In genomic region chr14:60723218-60724079, GRCh38 we compare ENCODE assay signal across 8 cellular contexts. TPM values are rescaled to one million over a fixed set of nuclear protein-coding genes. Genes with fewer than 3 reads are reported as not detected.
A peak's percentile ranks its signal among the peaks of the same experiment; 100 is the strongest.
DNase-seq lines count a peak whose midpoint lies in the region; ATAC-seq and TF ChIP-seq lines count a peak whose summit lies in the region.

No MANE protein-coding gene starts in this region.

- H3K27me3 ChIP-seq in WERI-Rb-1 (ENCODE audit: insufficient read depth, low read depth, severe bottlenecking) (no peaks in the 10 kb centered on the region), ectodermal cell (ENCODE audit: control insufficient read depth, insufficient read depth, low read length, poor library complexity, severe bottlenecking) (no peaks in the 10 kb centered on the region), mesenchymal stem cell (ENCODE audit: control insufficient read depth in 1 of 2, insufficient read depth in 1 of 2, low read length in 2 of 2) (peaks cover 0 to 5% of the 10 kb centered on the region in 2 experiments)

- H3K4me2 ChIP-seq in mesenchymal stem cell (ENCODE audit: low read length, poor library complexity, severe bottlenecking), result peak overlapping the region; percentile 90

- peak; percentile 35 for ATAC-seq in GM19372 (IDR thresholded peaks at IDR 0.05; ENCODE audit: low read depth, unreplicated experiment)

- no peak overlapping the region for H2AK5ac ChIP-seq in mesenchymal stem cell (ENCODE audit: low read length, severe bottlenecking)

- H3K9ac ChIP-seq in mesenchymal stem cell (ENCODE audit: low read length), result peak overlapping the region; percentile 95

- H3K18ac ChIP-seq in mesenchymal stem cell (ENCODE audit: low read depth in 1 of 2, low read length in 2 of 2), result peak overlapping the region; percentile 67 to 93

- H3K4me3 ChIP-seq in Jurkat, Clone E6-1 (ENCODE audit: low read length), result peak overlapping the region; percentile 53
- peak overlapping the region; percentile 93 for H3K4me3 ChIP-seq in WERI-Rb-1 (ENCODE audit: low read depth, low read length)
- H3K4me3 ChIP-seq in ectodermal cell (ENCODE audit: insufficient read depth, low read depth, low read length), result peak overlapping the region; percentile 54
- H3K4me3 ChIP-seq in mesenchymal stem cell (ENCODE audit: insufficient read depth in 1 of 2, low read depth in 1 of 2, low read length in 2 of 2), result peak overlapping the region; percentile 92

- peak overlapping the region in 1 of 2 experiments; percentile 57 for H2BK12ac ChIP-seq in mesenchymal stem cell (ENCODE audit: low read length in 2 of 2)

- H4K91ac ChIP-seq in mesenchymal stem cell (ENCODE audit: low read length), result peak overlapping the region; percentile 54

- H2AFZ ChIP-seq in mesenchymal stem cell (ENCODE audit: low read depth, low read length), result peak overlapping the region; percentile 83

- H4K8ac ChIP-seq in mesenchymal stem cell (ENCODE audit: low read length), result peak overlapping the region; percentile 47

- H3K23ac ChIP-seq in mesenchymal stem cell (ENCODE audit: low read length in 2 of 2), result peak overlapping the region in 1 of 2 experiments; percentile 66

- H3K27ac ChIP-seq in WERI-Rb-1 (peak overlapping the region; percentile 75), ectodermal cell (ENCODE audit: insufficient read depth, low read depth, low read length, poor library complexity, severe bottlenecking) (peak overlapping the region; percentile 82), mesenchymal stem cell (ENCODE audit: low read length, poor library complexity, severe bottlenecking) (peak overlapping the region; percentile 88), substantia nigra (ENCODE audit: low read depth, low read length, poor library complexity, severe bottlenecking) (peak overlapping the region; percentile 26)

- peak overlapping the region; percentile 12 for H2BK120ac ChIP-seq in mesenchymal stem cell (ENCODE audit: low read depth, low read length)

- H3K9me3 ChIP-seq in WERI-Rb-1 (ENCODE audit: severe bottlenecking) (peaks cover 2% of the 10 kb centered on the region), ectodermal cell (ENCODE audit: control insufficient read depth, low read length) (no peaks in the 10 kb centered on the region), mesenchymal stem cell (ENCODE audit: control insufficient read depth, low read length) (no peaks in the 10 kb centered on the region)

- H3K79me1 ChIP-seq in mesenchymal stem cell (replicated peaks; ENCODE audit: low read length, poor library complexity, severe bottlenecking), result peaks cover 12% of the 10 kb centered on the region

- peaks cover 19% of the 10 kb centered on the region for H3K4me1 ChIP-seq in ectodermal cell (ENCODE audit: control insufficient read depth, insufficient read depth, low read length)
- H3K4me1 ChIP-seq in mesenchymal stem cell (ENCODE audit: control insufficient read depth, insufficient read depth, low read depth, low read length), result peaks cover 3% of the 10 kb centered on the region

- WGBS in ectodermal cell, 2 experiments, result 0% methylated on average over 84 to 88 of the region's 88 CpGs
- WGBS in mesenchymal stem cell, result under 1% methylated on average over 61 of the region's 88 CpGs

- peak overlapping the region; percentile 39 for H2BK15ac ChIP-seq in mesenchymal stem cell (ENCODE audit: low read depth, poor library complexity, severe bottlenecking)

- DNase-seq in CD1c-positive myeloid dendritic cell (ENCODE audit: extremely low spot score) (peak; percentile 12), WERI-Rb-1 (peak; percentile 57), mesenchymal stem cell (peak; percentile 72), substantia nigra (lab: John Stamatoyannopoulos, UW) (peak in 7 of 49 donors; percentile 3 to 54 (median 21)), middle frontal gyrus (ENCODE audit: extremely low spot score, low spot score) (no peak)
- DNase-seq in Jurkat, Clone E6-1 (ENCODE audit: low read depth, low spot score), result no peak

- H3K4ac ChIP-seq in mesenchymal stem cell (ENCODE audit: low read depth in 1 of 2, low read length in 2 of 2), result peak overlapping the region; percentile 56 to 77

- H2BK5ac ChIP-seq in mesenchymal stem cell (ENCODE audit: low read depth, low read length, poor library complexity, severe bottlenecking), result peak overlapping the region; percentile 63

- H3K36me3 ChIP-seq in WERI-Rb-1 (peaks cover 18% of the 10 kb centered on the region), ectodermal cell (ENCODE audit: control insufficient read depth, insufficient read depth, low read length) (peaks cover 7% of the 10 kb centered on the region), mesenchymal stem cell (ENCODE audit: control insufficient read depth in 1 of 2, insufficient read depth in 2 of 2, low read depth in 1 of 2, low read length in 2 of 2) (peaks cover 5 to 15% of the 10 kb centered on the region in 2 experiments)

- peak overlapping the region in 1 of 2 experiments; percentile 87 for H3K14ac ChIP-seq in mesenchymal stem cell (ENCODE audit: low read length in 2 of 2)

- no peak for TF ChIP-seq CTCF in WERI-Rb-1 (IDR thresholded peaks at IDR 0.05; ENCODE audit: low read depth, low read length)

RNA-seq across cellular contexts. Expression of gene SIX4, which starts 0.7 kb away (rescaled TPM):
- 0.55 TPM for polyA plus RNA-seq in Jurkat, Clone E6-1 (2012; ENCODE audit: insufficient read depth, insufficient read length)
- polyA plus RNA-seq in ectodermal cell (2013, experiment 1 of 4), result 24.6 TPM
- 21.8 TPM for polyA plus RNA-seq in ectodermal cell (2013, experiment 2 of 4)
- polyA plus RNA-seq in ectodermal cell (2013, experiment 3 of 4), result 21.1 TPM
- polyA plus RNA-seq in ectodermal cell (2013, experiment 4 of 4), result 19.4 TPM
- polyA plus RNA-seq in mesenchymal stem cell (2013, experiment 1 of 2), result 2.7 TPM
- polyA plus RNA-seq in mesenchymal stem cell (2013, experiment 2 of 2), result 2.9 TPM

RNA-seq across cellular contexts. Expression of gene MNAT1, which starts 11.1 kb away (rescaled TPM):
- 64.0 TPM for polyA plus RNA-seq in Jurkat, Clone E6-1 (2012; ENCODE audit: insufficient read depth, insufficient read length)
- 46.5 TPM for polyA plus RNA-seq in ectodermal cell (2013, experiment 1 of 4)
- polyA plus RNA-seq in ectodermal cell (2013, experiment 2 of 4), result 43.4 TPM
- polyA plus RNA-seq in ectodermal cell (2013, experiment 3 of 4), result 40.9 TPM
- 37.9 TPM for polyA plus RNA-seq in ectodermal cell (2013, experiment 4 of 4)
- 28.9 TPM for polyA plus RNA-seq in mesenchymal stem cell (2013, experiment 1 of 2)
- polyA plus RNA-seq in mesenchymal stem cell (2013, experiment 2 of 2), result 26.9 TPM

Comparison
In these comparisons a context has a peak if more than half of its experiments do, and no peak if none do; other contexts are left out.
1. DNase-seq: peak in CD1c-positive myeloid dendritic cell (single experiment), WERI-Rb-1 (single experiment) and mesenchymal stem cell (single experiment); none in Jurkat, Clone E6-1 (single experiment) and middle frontal gyrus (single experiment).
2. H3K27ac ChIP-seq: peak in every context shown above with its lines; median percentile 88 in mesenchymal stem cell; 82 in ectodermal cell; 75 in WERI-Rb-1; 26 in substantia nigra.
3. Peak in every context shown above with its lines, with median percentiles within 50 percentile points of each other: H3K4me3 ChIP-seq.